ENCODE assay signal across 17 cellular contexts in the genomic region with DNA sequence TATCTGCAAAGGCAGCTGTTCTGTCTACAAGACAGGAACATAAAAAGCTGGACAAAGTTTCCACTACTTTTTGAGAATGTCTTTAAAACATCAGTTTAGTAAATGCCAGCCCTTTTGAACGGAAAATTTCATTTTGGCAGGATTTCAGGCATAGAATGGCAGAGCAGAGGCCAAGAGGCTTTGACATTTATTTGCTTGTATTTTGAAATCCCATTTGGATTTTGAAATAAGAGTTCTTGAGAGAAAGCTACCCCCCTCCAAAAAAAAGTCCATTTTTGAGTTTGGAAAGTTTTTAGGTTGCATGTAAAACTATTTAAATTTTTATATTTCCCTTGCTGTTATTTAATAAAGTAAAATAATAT. TPM values are rescaled to one million over a fixed set of nuclear protein-coding genes. Genes with fewer than 3 reads are reported as not detected.
DNase-seq lines count a peak whose midpoint lies in the region; TF ChIP-seq lines count a peak whose summit lies in the region.
"Had no signal": no experiment of that assay in that cellular context is flagged by ENCODE, and none has a peak within 500 bp of the region (broad histone marks: within the 10 kb centered on the region; RNA-seq: fewer than 3 reads in every experiment).

No MANE protein-coding gene starts in this region.

- H3K9me3 ChIP-seq in HUES6 (ENCODE audit: control insufficient read depth, insufficient read depth, low read depth, low read length) (no peaks in the 10 kb centered on the region), ascending aorta (no peaks in the 10 kb centered on the region), spleen (no peaks in the 10 kb centered on the region), ovary (no peaks in the 10 kb centered on the region)

- no peak for TF ChIP-seq EP300 in ovary (IDR thresholded peaks at IDR 0.05)

- TF ChIP-seq CTCF in ascending aorta (IDR thresholded peaks at IDR 0.05), result no peak
- TF ChIP-seq CTCF in spleen (IDR thresholded peaks at IDR 0.05 in 8 of 11, conservative IDR thresholded peaks at IDR 0.05 in 3 of 11), result no peak
- no peak for TF ChIP-seq CTCF in ovary (IDR thresholded peaks at IDR 0.05)

- DNase-seq in ascending aorta (ENCODE audit: low spot score in 2 of 2) (no peak), left kidney (ENCODE audit: low read depth, low spot score) (peak; percentile 18), spleen (no peak), ovary (no peak), DMS153 treated with DMSO at 0.1 percent for 48 hours (lab: John Stamatoyannopoulos, UW; ENCODE audit: unreplicated experiment) (no peak), NCI-H510A (lab: John Stamatoyannopoulos, UW) (no peak)
- DNase-seq in NK-92 treated with Interleukin-12 subunit alpha and Interleukin-12 subunit beta, amount 100 ng/mL, for 24 hours (lab: John Stamatoyannopoulos, UW), result no peak
- DNase-seq: activated B cell treated with CpG ODN at 0.5 μM for 24 hours; activated CD8-positive, alpha-beta memory T cell treated with anti-CD3 and anti-CD28 coated beads, Interleukin-2, amount 50 U/mL, for 48 hours; erythroblast; MV-4-11; NCI-H2227 treated with DMSO at 0.1 percent for 48 hours; stimulated activated CD4-positive, alpha-beta T cell treated with anti-CD3 and anti-CD28 coated beads, Interleukin-4, amount 100 ng/mL, for 24 hours; T-cell had no signal

- peak overlapping the region; percentile 62; the same call in 1 of the 2 replicates for H3K4me3 ChIP-seq in HUES6 (ENCODE audit: low read depth, low read length)
- H3K4me3 ChIP-seq in ascending aorta, result peak overlapping the region; percentile 79 to 94
- peak overlapping the region in 1 of 8 donors; percentile 83 for H3K4me3 ChIP-seq in spleen
- no peak overlapping the region for H3K4me3 ChIP-seq in ovary

- no peaks in the 10 kb centered on the region for H3K36me3 ChIP-seq in HUES6 (ENCODE audit: control insufficient read depth, insufficient read depth, low read length)
- no peaks in the 10 kb centered on the region for H3K36me3 ChIP-seq in ascending aorta
- no peaks in the 10 kb centered on the region for H3K36me3 ChIP-seq in spleen
- H3K36me3 ChIP-seq in ovary, result no peaks in the 10 kb centered on the region

- H3K27ac ChIP-seq in HUES6 (ENCODE audit: low read depth, low read length) (peak overlapping the region; percentile 44; the same call in 1 of the 2 replicates), ascending aorta (peak overlapping the region; percentile 91 to 93), spleen (peak overlapping the region in 7 of 8 donors; percentile 74 to 88 (median 84)), ovary (no peak overlapping the region)
- H3K27ac ChIP-seq: C4-2B had no signal

- H3K9ac ChIP-seq in HUES6 (ENCODE audit: low read length), result no peak overlapping the region

- H3K4me1 ChIP-seq in HUES6 (ENCODE audit: control insufficient read depth, insufficient read depth, low read length) (peaks cover 14% of the 10 kb centered on the region), ascending aorta (peaks cover 0 to 6% of the 10 kb centered on the region in 2 donors), spleen (peaks cover 3 to 38% (median 23%) of the 10 kb centered on the region in 6 donors), ovary (ENCODE audit: insufficient read depth) (no peaks in the 10 kb centered on the region)

- WGBS in spleen, 5 donors, result 67 to 82% (median 76%) methylated on average over 1 of the region's 1 CpG
- 56 to 64% (median 63%) methylated on average over 1 of the region's 1 CpG for WGBS in ovary, 3 donors

- H3K27me3 ChIP-seq in HUES6 (ENCODE audit: control insufficient read depth, insufficient read depth, low read length), result no peaks in the 10 kb centered on the region
- H3K27me3 ChIP-seq in ascending aorta, result no peaks in the 10 kb centered on the region
- peaks cover 0 to 41% (median 11%) of the 10 kb centered on the region in 7 donors for H3K27me3 ChIP-seq in spleen (replicated peaks in 1 of 7)
- H3K27me3 ChIP-seq in ovary, result no peaks in the 10 kb centered on the region

- intact Hi-C loops in ascending aorta (cut with DNase I), result no loop called here
- intact Hi-C loops in spleen (cut with DNase I; ENCODE audit: low total_unique reads), result no loop called here
- intact Hi-C loops in ovary (cut with DNase I), result no loop called here

- TF ChIP-seq POLR2A in spleen (IDR thresholded peaks at IDR 0.05) (no peak), ovary (IDR thresholded peaks at IDR 0.05) (no peak)

RNA-seq across cellular contexts. Expression of a gene that starts 3.1 kb away (rescaled TPM):
- total RNA-seq in ascending aorta, result 5.3 TPM
- 10 to 100 TPM in 4 of 7 donors, 1 to 10 TPM in 3; 5.8 to 20.0 (median 14.0) TPM for total RNA-seq in spleen
- polyA plus RNA-seq in spleen, result 1 to 10 TPM; 1.5 to 2.4 (median 1.9) TPM
- 1 to 10 TPM in 6 of 7 donors, under 1 TPM in 1; 0.60 to 3.4 (median 2.3) TPM for total RNA-seq in ovary
- polyA plus RNA-seq in ovary, result 1 to 10 TPM; 1.2 to 6.3 TPM
- total RNA-seq: activated B cell treated with CpG ODN at 0.5 μM for 24 hours; activated naive CD4-positive, alpha-beta T cell treated with anti-CD3 and anti-CD28 coated beads, Interleukin-2, amount 50 U/mL, for 72 hours had no signal

Comparison
In these comparisons a context has a peak if more than half of its experiments do, and no peak if none do; other contexts are left out.
1. H3K27ac ChIP-seq: peak in HUES6 (single experiment), ascending aorta (2 of 2) and spleen (7 of 8); none in ovary (0 of 2).